In the genomic region with DNA sequence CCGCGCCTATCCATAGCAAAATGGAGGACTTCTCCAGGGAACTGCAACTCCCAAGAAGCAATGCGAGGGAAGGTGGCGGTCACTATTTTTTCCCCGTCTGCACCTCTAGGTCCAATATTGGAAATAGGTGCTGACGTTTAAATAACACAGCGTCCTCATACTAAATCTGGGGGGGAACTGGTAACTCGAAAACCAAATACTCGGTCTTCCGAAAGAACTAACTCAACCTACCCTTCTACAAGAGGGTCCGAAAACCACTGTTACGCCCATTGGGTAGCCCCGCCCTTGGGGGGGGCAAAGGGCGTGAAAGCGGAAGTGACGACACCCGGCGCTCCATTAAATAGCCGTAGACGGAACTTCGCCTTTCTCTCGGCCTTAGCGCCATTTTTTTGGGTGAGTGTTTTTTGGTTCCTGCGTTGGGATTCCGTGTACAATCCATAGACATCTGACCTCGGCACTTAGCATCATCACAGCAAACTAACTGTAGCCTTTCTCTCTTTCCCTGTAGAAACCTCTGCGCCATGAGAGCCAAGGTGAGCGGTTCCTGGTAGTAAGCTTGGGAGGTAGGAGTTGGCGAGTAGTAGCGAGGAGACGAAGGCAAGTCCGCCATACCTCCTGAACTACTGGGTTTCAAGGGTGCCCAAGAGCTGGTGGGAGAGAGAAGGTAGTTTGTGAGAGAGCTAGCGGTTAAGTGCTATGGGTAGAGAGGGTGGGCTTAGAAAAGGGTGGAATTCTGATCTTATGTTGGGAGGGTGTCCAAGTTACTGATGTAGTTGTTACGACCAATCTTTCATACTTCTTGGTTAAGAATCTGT, we compare ENCODE assay signal across 8 cellular contexts. TPM values are rescaled to one million over a fixed set of nuclear protein-coding genes. Genes with fewer than 3 reads are reported as not detected.
DNase-seq lines count a peak whose midpoint lies in the region; ATAC-seq, FAIRE-seq and TF ChIP-seq lines count a peak whose summit lies in the region.

A gene (plus strand): TSS at position 367 of the 815 bp plus-strand sequence.

- H3K27me3 ChIP-seq in bronchial epithelial cell (ENCODE audit: control insufficient read depth, insufficient read depth, low read length) = no peaks in the 10 kb centered on the region

- ATAC-seq in GM18861 (IDR thresholded peaks at IDR 0.05; ENCODE audit: unreplicated experiment) (peak; percentile 34), HG03159 (IDR thresholded peaks at IDR 0.05; ENCODE audit: unreplicated experiment) (peak; percentile 43)

- TF ChIP-seq CTCF in WI38 (IDR thresholded peaks at IDR 0.05; ENCODE audit: low read depth, low read length) = no peak
- no peak for TF ChIP-seq CTCF in bronchial epithelial cell (IDR thresholded peaks at IDR 0.05; ENCODE audit: insufficient read depth, low read length, severe bottlenecking)

- DNase-seq in A172 (ENCODE audit: low spot score) (peak; percentile 89), NCI-H226 (peak; percentile 89), bronchial epithelial cell (ENCODE audit: low read depth) (peak; percentile 83), iPS-NIHi7 (ENCODE audit: extremely low spot score) (peak; percentile 67), smooth muscle cell of the brain vasculature (ENCODE audit: low read depth, low spot score) (peak; percentile 91)

- H3K4me3 ChIP-seq in WI38 (ENCODE audit: low read depth, low read length) (peak within 1 kb of the TSS; percentile 72), bronchial epithelial cell (ENCODE audit: low read depth, low read length) (peak within 1 kb of the TSS; percentile 60)

- peaks cover 15% of the 10 kb centered on the region for H3K36me3 ChIP-seq in bronchial epithelial cell (ENCODE audit: control insufficient read depth, insufficient read depth, low read length)

- FAIRE-seq in bronchial epithelial cell (lab: Jason Lieb, UNC) = no peak

RNA-seq across cellular contexts. Expression of the gene that starts here (rescaled TPM):
- 1,898 and 3,438 TPM in 2 replicates for total RNA-seq in A172 (2014; rRNA removed; shearing (Covaris generic))
- total RNA-seq in bronchial epithelial cell = 3,411 and 3,733 TPM in 2 replicates

Comparison
In these comparisons a context has a peak if more than half of its experiments do, and no peak if none do; other contexts are left out.
1. Peak in every context shown above with its lines: DNase-seq, ATAC-seq and H3K4me3 ChIP-seq.